10 cellular contexts compared by ENCODE assay signal in the genomic region with DNA sequence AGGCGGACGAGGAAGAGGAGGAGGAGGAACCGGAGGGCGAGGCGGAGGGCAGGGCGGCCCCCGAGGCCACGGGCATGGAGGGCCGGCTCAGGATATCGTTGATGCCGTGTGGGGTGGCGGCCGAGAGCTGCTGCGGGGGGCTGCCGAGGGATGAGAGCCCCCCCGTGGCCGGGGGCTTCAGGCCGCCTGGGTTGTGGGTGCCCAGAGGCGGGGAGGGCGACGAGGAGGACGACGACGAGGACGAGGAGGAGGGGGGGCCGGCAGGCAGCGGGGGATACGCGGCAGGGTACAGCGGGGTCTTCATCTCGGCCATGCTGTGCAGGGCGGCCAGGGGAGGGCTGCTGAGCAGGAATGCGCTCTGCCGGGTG. TPM values are rescaled to one million over a fixed set of nuclear protein-coding genes. Genes with fewer than 3 reads are reported as not detected.
DNase-seq lines count a peak whose midpoint lies in the region; ATAC-seq and TF ChIP-seq lines count a peak whose summit lies in the region.
"Had no signal": no experiment of that assay in that cellular context is flagged by ENCODE, and none has a peak within 500 bp of the region (broad histone marks: within the 10 kb centered on the region; RNA-seq: fewer than 3 reads in every experiment).

No MANE protein-coding gene starts in this region.

- peaks cover 14% of the 10 kb centered on the region for H3K4me1 ChIP-seq in ES-I3 (ENCODE audit: insufficient read depth, low read length)

- H3K4me1 Mint-ChIP-seq in T-helper 17 cell (peaks cover 10% of the 10 kb centered on the region), glutamatergic neuron (ENCODE audit: low read depth, unreplicated experiment) (peaks cover 16% of the 10 kb centered on the region)

- DNase-seq in T-helper 17 cell (no peak), glutamatergic neuron (peak; percentile 40), retinal pigment epithelial cell (ENCODE audit: low read depth) (no peak), DMS153 (lab: John Stamatoyannopoulos, UW) (no peak), SW 1271 (lab: John Stamatoyannopoulos, UW) (no peak)
- DNase-seq: activated naive CD4-positive, alpha-beta T cell treated with Interleukin-2 at 50 U/mL for 16 hours; SHP77 treated with DMSO at 0.1 percent for 48 hours had no signal

- H3K9ac ChIP-seq in ES-I3 (ENCODE audit: low read depth, low read length) = peak overlapping the region; percentile 65; the same call in 1 of the 2 replicates

- H3K9me3 Mint-ChIP-seq in glutamatergic neuron (ENCODE audit: unreplicated experiment) = peaks cover 17% of the 10 kb centered on the region

- no peaks in the 10 kb centered on the region for H3K9me3 ChIP-seq in ES-I3 (ENCODE audit: control insufficient read depth, insufficient read depth, low read length)
- H3K9me3 ChIP-seq in T-helper 17 cell (ENCODE audit: control insufficient read depth, low read length, poor library complexity, severe bottlenecking) = peaks cover 5% of the 10 kb centered on the region

- H3K27me3 Mint-ChIP-seq in T-helper 17 cell = peaks cover 87% of the 10 kb centered on the region
- peaks cover 58% of the 10 kb centered on the region for H3K27me3 Mint-ChIP-seq in glutamatergic neuron (ENCODE audit: unreplicated experiment)

- no peaks in the 10 kb centered on the region for H3K36me3 ChIP-seq in ES-I3 (ENCODE audit: insufficient read depth, low read length)

- peak overlapping the region; percentile 86 for H3K4me3 Mint-ChIP-seq in T-helper 17 cell
- H3K4me3 Mint-ChIP-seq in glutamatergic neuron (ENCODE audit: unreplicated experiment) = no peak overlapping the region

- no peak for TF ChIP-seq CTCF in glutamatergic neuron (IDR thresholded peaks at IDR 0.05; ENCODE audit: partially characterized antibody, unreplicated experiment)
- no peak for TF ChIP-seq CTCF in retinal pigment epithelial cell (conservative IDR thresholded peaks at IDR 0.05; ENCODE audit: low read depth, low read length)

- H3K27ac Mint-ChIP-seq in T-helper 17 cell (no peak overlapping the region), glutamatergic neuron (ENCODE audit: unreplicated experiment) (no peak overlapping the region)

- peak overlapping the region; percentile 17 for H3K4me3 ChIP-seq in retinal pigment epithelial cell (ENCODE audit: low read length)

- H3K36me3 Mint-ChIP-seq in T-helper 17 cell (ENCODE audit: low read depth) (peaks cover 8% of the 10 kb centered on the region), glutamatergic neuron (ENCODE audit: unreplicated experiment) (no peaks in the 10 kb centered on the region)

- ATAC-seq in T-helper 17 cell = no peak
- no peak for ATAC-seq in HG02610 (IDR thresholded peaks at IDR 0.05; ENCODE audit: unreplicated experiment)
- ATAC-seq in GM19328 (IDR thresholded peaks at IDR 0.05; ENCODE audit: unreplicated experiment) = no peak

RNA-seq across cellular contexts. Expression of a gene that starts 1.3 kb away (rescaled TPM):
- under 1 TPM in 1 of 2 donors, not detected in 1; 0.12 TPM for total RNA-seq in T-helper 17 cell
- 25.6 TPM for total RNA-seq in glutamatergic neuron (ENCODE audit: unreplicated experiment)

Comparison
In these comparisons a context has a peak if more than half of its experiments do, and no peak if none do; other contexts are left out.
1. RNA of a gene that starts 1.3 kb away (total RNA-seq): 25.6 TPM in glutamatergic neuron (single experiment); 0.12 TPM in T-helper 17 cell; every median in the first group is over 10 times any median in the second.